9 cellular contexts compared by ENCODE assay signal in the genomic region with DNA sequence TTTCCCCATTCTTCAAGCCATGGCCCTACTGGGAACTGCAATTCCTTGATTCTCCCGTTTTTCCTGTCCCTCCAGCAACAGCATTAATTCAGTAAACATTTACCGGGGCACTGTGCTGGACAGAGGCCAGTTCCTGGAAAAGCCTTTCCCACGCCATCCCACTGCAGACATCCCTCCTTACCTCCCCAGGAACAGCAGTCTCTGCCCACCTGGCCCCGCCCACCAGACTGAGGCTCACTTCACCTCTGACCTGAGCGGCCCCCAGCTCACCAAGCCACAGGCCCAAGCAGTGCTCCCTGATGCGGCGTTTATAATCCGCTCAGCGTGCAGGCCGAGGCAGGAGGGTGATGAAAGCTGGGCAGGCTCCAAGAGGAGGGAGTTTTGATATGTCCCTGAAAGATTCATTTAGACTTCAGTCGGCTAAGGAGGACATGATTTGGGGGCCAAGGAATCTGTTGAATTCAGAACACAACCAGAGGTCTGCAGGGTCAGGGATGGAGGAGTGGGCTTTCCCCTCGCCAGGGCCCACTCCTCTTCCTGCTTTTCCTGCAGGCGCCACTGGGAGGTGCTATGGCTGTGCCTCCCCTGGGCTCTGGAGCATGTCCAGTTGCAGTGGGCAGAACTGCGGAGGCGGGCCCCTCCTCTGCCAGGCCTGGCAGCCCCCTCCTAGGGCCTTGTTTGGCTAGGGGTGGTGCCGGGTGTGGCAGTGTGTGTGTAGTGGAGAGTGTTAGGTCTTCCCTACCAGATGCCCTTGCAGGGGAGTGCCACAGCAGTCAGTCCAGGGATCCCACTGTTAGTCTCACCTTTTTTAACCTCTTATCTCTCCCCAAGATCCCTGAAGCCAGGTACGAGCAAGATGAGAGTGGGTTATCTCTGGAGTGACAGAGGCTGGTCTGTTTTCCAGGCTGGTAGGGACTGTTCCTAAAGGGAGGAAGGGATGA. TPM values are rescaled to one million over a fixed set of nuclear protein-coding genes. Genes with fewer than 3 reads are reported as not detected.
DNase-seq lines count a peak whose midpoint lies in the region; ATAC-seq lines count a peak whose summit lies in the region.
"Had no signal": no experiment of that assay in that cellular context is flagged by ENCODE, and none has a peak within 500 bp of the region (broad histone marks: within the 10 kb centered on the region; RNA-seq: fewer than 3 reads in every experiment).

No MANE protein-coding gene starts in this region.

- no peak overlapping the region for H3K4me3 Mint-ChIP-seq in central memory CD8-positive, alpha-beta T cell
- H3K4me3 Mint-ChIP-seq: activated naive CD4-positive, alpha-beta T cell treated with anti-CD3 and anti-CD28 coated beads, Interleukin-2, amount 10 ng/mL, durations not matched to agents 7 days and 5 days had no signal

- 15 to 17% methylated on average over 17 of the region's 17 CpGs for WGBS in aorta, 2 donors

- H3K27me3 Mint-ChIP-seq in central memory CD8-positive, alpha-beta T cell, result no peaks in the 10 kb centered on the region
- H3K27me3 Mint-ChIP-seq: activated naive CD4-positive, alpha-beta T cell treated with anti-CD3 and anti-CD28 coated beads, Interleukin-2, amount 10 ng/mL, durations not matched to agents 7 days and 5 days had no signal

- no peak for ATAC-seq in activated naive CD4-positive, alpha-beta T cell treated with anti-CD3 and anti-CD28 coated beads, Interleukin-2, amount 50 U/mL, for 72 hours
- no peak for ATAC-seq in central memory CD8-positive, alpha-beta T cell (replicated peaks; ENCODE audit: extremely low read depth, poor library complexity, severe bottlenecking)
- ATAC-seq in aorta (ENCODE audit: low FRiP score) (peak; percentile 58), GM18867 (IDR thresholded peaks at IDR 0.05; ENCODE audit: unreplicated experiment) (no peak)

- no peaks in the 10 kb centered on the region for H3K36me3 Mint-ChIP-seq in activated naive CD4-positive, alpha-beta T cell treated with anti-CD3 and anti-CD28 coated beads, Interleukin-2, amount 50 U/mL, for 72 hours
- peaks cover 23% of the 10 kb centered on the region for H3K36me3 Mint-ChIP-seq in central memory CD8-positive, alpha-beta T cell (ENCODE audit: insufficient read depth)

- peak overlapping the region; percentile 9 to 27 for H3K27ac Mint-ChIP-seq in activated naive CD4-positive, alpha-beta T cell treated with anti-CD3 and anti-CD28 coated beads, Interleukin-2, amount 50 U/mL, for 72 hours
- peak overlapping the region; percentile 35 for H3K27ac Mint-ChIP-seq in central memory CD8-positive, alpha-beta T cell (ENCODE audit: low read depth)
- H3K27ac Mint-ChIP-seq: activated naive CD4-positive, alpha-beta T cell treated with anti-CD3 and anti-CD28 coated beads, Interleukin-2, amount 10 ng/mL, durations not matched to agents 7 days and 5 days had no signal

- peak overlapping the region; percentile 89 to 99 for H3K27ac ChIP-seq in aorta (ENCODE audit: low read depth in 1 of 2, low read length in 2 of 2)

- H3K4me1 Mint-ChIP-seq in central memory CD8-positive, alpha-beta T cell, result peaks cover 14% of the 10 kb centered on the region

- H3K4me3 ChIP-seq in aorta (ENCODE audit: low read length in 2 of 2), result peak overlapping the region; percentile 41 to 46

- H3K27me3 ChIP-seq in aorta (ENCODE audit: control insufficient read depth in 1 of 2, insufficient read depth in 2 of 2, low read length in 1 of 2), result no peaks in the 10 kb centered on the region

- H3K9me3 Mint-ChIP-seq in activated naive CD4-positive, alpha-beta T cell treated with anti-CD3 and anti-CD28 coated beads, Interleukin-2, amount 50 U/mL, for 72 hours, result no peaks in the 10 kb centered on the region
- H3K9me3 Mint-ChIP-seq in central memory CD8-positive, alpha-beta T cell, result no peaks in the 10 kb centered on the region
- H3K9me3 Mint-ChIP-seq: activated naive CD4-positive, alpha-beta T cell treated with anti-CD3 and anti-CD28 coated beads, Interleukin-2, amount 10 ng/mL, durations not matched to agents 7 days and 5 days had no signal

- H3K9me3 ChIP-seq in aorta (ENCODE audit: control insufficient read depth, low read length), result no peaks in the 10 kb centered on the region

- peaks cover 0 to 8% of the 10 kb centered on the region in 2 donors for H3K36me3 ChIP-seq in aorta (ENCODE audit: control insufficient read depth in 1 of 2, insufficient read depth in 2 of 2, low read length in 1 of 2)

- intact Hi-C loops in aorta (cut with DNase I), result loop anchor here (1.0 to 2.0 kb wide), 2 partner anchors 21 to 28 kb away; no protein-coding TSS in a partner anchor

- H3K4me1 ChIP-seq in aorta (ENCODE audit: control insufficient read depth in 1 of 2, insufficient read depth in 2 of 2, low read length in 2 of 2), result no peaks in the 10 kb centered on the region

- DNase-seq in activated naive CD4-positive, alpha-beta T cell treated with anti-CD3 and anti-CD28 coated beads, Interleukin-2, amount 50 U/mL, for 72 hours (ENCODE audit: low spot score in 2 of 2), result no peak
- no peak for DNase-seq in activated naive CD4-positive, alpha-beta T cell treated with Interleukin-2 at 50 U/mL for 16 hours
- DNase-seq in central memory CD8-positive, alpha-beta T cell (ENCODE audit: low spot score in 2 of 2), result no peak
- DNase-seq in lung microvascular endothelial cell (ENCODE audit: low read depth in 2 of 2), result peak; percentile 35
- peak; percentile 89 to 94 for DNase-seq in aorta
- no peak for DNase-seq in activated CD4-positive, alpha-beta T cell treated with anti-CD3 and anti-CD28 coated beads for 48 hours
- DNase-seq in activated naive CD4-positive, alpha-beta T cell (lab: John Stamatoyannopoulos, UW), result no peak
- DNase-seq: activated naive CD4-positive, alpha-beta T cell treated with anti-CD3 and anti-CD28 coated beads, Interleukin-2, amount 10 ng/mL, durations not matched to agents 7 days and 5 days had no signal

RNA-seq across cellular contexts. Expression of a gene that starts 1.4 kb away (rescaled TPM):
- 1 to 10 TPM; 1.5 to 5.4 TPM for total RNA-seq in activated naive CD4-positive, alpha-beta T cell treated with anti-CD3 and anti-CD28 coated beads, Interleukin-2, amount 50 U/mL, for 72 hours
- 7.3 and 9.2 TPM in 2 replicates for total RNA-seq in lung microvascular endothelial cell
- total RNA-seq in aorta, result over 10,000 TPM in 1 of 2 donors, 1,000 to 10,000 TPM in 1; 4,857 to 10,188 TPM
- over 10,000 TPM; 12,625 to 13,815 TPM for polyA plus RNA-seq in aorta

RNA-seq across cellular contexts. Expression of a gene that starts 19.2 kb away (rescaled TPM):
- 10 to 100 TPM; 20.9 to 32.0 TPM for total RNA-seq in activated naive CD4-positive, alpha-beta T cell treated with anti-CD3 and anti-CD28 coated beads, Interleukin-2, amount 50 U/mL, for 72 hours
- 7.2 and 8.9 TPM in 2 replicates for total RNA-seq in lung microvascular endothelial cell
- total RNA-seq in aorta, result 10 to 100 TPM; 51.2 to 81.3 TPM
- 10 to 100 TPM; 10.4 to 62.9 TPM for polyA plus RNA-seq in aorta

RNA-seq across cellular contexts. Expression of a gene that starts 34.1 kb away (rescaled TPM):
- total RNA-seq in activated naive CD4-positive, alpha-beta T cell treated with anti-CD3 and anti-CD28 coated beads, Interleukin-2, amount 50 U/mL, for 72 hours, result 100 to 1,000 TPM; 126 to 201 TPM
- total RNA-seq in lung microvascular endothelial cell (27.0 and 35.1 TPM in 2 replicates), aorta (10 to 100 TPM; 52.8 to 71.5 TPM)
- polyA plus RNA-seq in aorta, result 10 to 100 TPM; 23.5 to 57.0 TPM

RNA-seq across cellular contexts. Expression of a gene that starts 34.7 kb away (rescaled TPM):
- total RNA-seq in activated naive CD4-positive, alpha-beta T cell treated with anti-CD3 and anti-CD28 coated beads, Interleukin-2, amount 50 U/mL, for 72 hours, result 10 to 100 TPM; 13.3 to 21.6 TPM
- total RNA-seq in lung microvascular endothelial cell, result 5.2 and 7.1 TPM in 2 replicates
- 10 to 100 TPM; 27.2 to 32.7 TPM for total RNA-seq in aorta
- 10 to 100 TPM; 10.9 to 16.7 TPM for polyA plus RNA-seq in aorta

RNA-seq across cellular contexts. Expression of a gene that starts 53.7 kb away (rescaled TPM):
- total RNA-seq in activated naive CD4-positive, alpha-beta T cell treated with anti-CD3 and anti-CD28 coated beads, Interleukin-2, amount 50 U/mL, for 72 hours, result 10 to 100 TPM; 63.4 to 64.5 TPM
- total RNA-seq in lung microvascular endothelial cell, result 141 and 188 TPM in 2 replicates
- total RNA-seq in aorta, result 10 to 100 TPM; 69.9 to 73.5 TPM
- 10 to 100 TPM; 18.2 to 20.5 TPM for polyA plus RNA-seq in aorta

Comparison
In these comparisons a context has a peak if more than half of its experiments do, and no peak if none do; other contexts are left out.
1. DNase-seq: peak in lung microvascular endothelial cell (2 of 2) and aorta (2 of 2); none in activated naive CD4-positive, alpha-beta T cell treated with anti-CD3 and anti-CD28 coated beads, Interleukin-2, amount 50 U/mL, for 72 hours (0 of 2), activated naive CD4-positive, alpha-beta T cell treated with Interleukin-2 at 50 U/mL for 16 hours (single experiment), central memory CD8-positive, alpha-beta T cell (0 of 2), activated CD4-positive, alpha-beta T cell treated with anti-CD3 and anti-CD28 coated beads for 48 hours (single experiment) and activated naive CD4-positive, alpha-beta T cell (0 of 4).
2. RNA of a gene that starts 1.4 kb away (total RNA-seq): 4,857 to 10,188 TPM in aorta; 7.3 to 9.2 TPM in lung microvascular endothelial cell and 1.5 to 5.4 TPM in activated naive CD4-positive, alpha-beta T cell treated with anti-CD3 and anti-CD28 coated beads, Interleukin-2, amount 50 U/mL, for 72 hours; every median in the first group is over 100 times any median in the second.